Comparison of ENCODE assay signal across 8 cellular contexts in the genomic region with DNA sequence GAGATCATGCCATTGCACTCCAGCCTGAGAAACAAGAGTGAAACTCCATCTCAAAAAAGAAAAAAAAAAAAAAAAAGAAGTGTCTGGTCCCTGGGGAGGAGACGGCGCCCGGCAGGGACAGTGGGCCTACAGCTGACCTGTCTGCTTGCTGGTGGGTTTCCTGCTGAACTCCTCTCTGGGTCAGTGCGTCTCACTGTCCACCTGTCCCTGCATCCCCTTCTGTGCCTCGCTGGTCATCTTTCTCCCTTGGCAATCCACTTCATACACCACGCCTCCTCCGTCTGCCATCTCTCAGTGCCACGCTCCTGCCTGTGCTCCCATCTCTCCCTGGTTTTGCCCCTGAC.
A peak's percentile ranks its signal among the peaks of the same experiment; 100 is the strongest.
DNase-seq lines count a peak whose midpoint lies in the region; ATAC-seq and TF ChIP-seq lines count a peak whose summit lies in the region.

No MANE protein-coding gene starts in this region.

- ATAC-seq in GM18505 (IDR thresholded peaks at IDR 0.05; ENCODE audit: unreplicated experiment) (peak; percentile 1), naive B cell (ENCODE audit: low read depth in 2 of 2) (no peak), HG03159 (IDR thresholded peaks at IDR 0.05; ENCODE audit: unreplicated experiment) (no peak), HG03442 (IDR thresholded peaks at IDR 0.05; ENCODE audit: unreplicated experiment) (no peak)

- dilution Hi-C loops in mammary epithelial cell (cut with HindIII; ENCODE audit: low sequenced_read_pairs), result no loop called here

- in situ Hi-C loops in mammary epithelial cell (cut with MboI; ENCODE audit: low sequenced_read_pairs in 2 of 2), result no loop called here

- peaks cover 13% of the 10 kb centered on the region for H3K79me2 ChIP-seq in mammary epithelial cell (ENCODE audit: insufficient read depth, low read length)

- no peaks in the 10 kb centered on the region for H3K36me3 ChIP-seq in mammary epithelial cell (ENCODE audit: insufficient read depth, low read length)

- peak overlapping the region; percentile 100 for H2AFZ ChIP-seq in mammary epithelial cell (ENCODE audit: low read depth, low read length)

- BruUV-seq in mammary epithelial cell (replicated peaks; lab: Mats Ljungman, UMichigan), result no TSS peak

- 21% methylated on average over 8 of the region's 8 CpGs for WGBS in mammary epithelial cell (ENCODE audit: low coverage, missing lambda C conversion rate)

- CTCF ChIA-PET in mammary epithelial cell (lab: Charles Lee; ENCODE audit: low non-redundant PET), result no interaction called here

- H3K4me2 ChIP-seq in mammary epithelial cell (ENCODE audit: insufficient read depth, low read depth, low read length), result peak overlapping the region; percentile 100

- peaks cover 13 to 30% (median 20%) of the 10 kb centered on the region in 3 donors for H3K4me1 Mint-ChIP-seq in naive B cell

- peaks cover 5% of the 10 kb centered on the region for H3K4me1 ChIP-seq in mammary epithelial cell (ENCODE audit: insufficient read depth, low read length)

- H3K27me3 Mint-ChIP-seq in naive B cell, result peaks cover 0 to 8% (median 0%) of the 10 kb centered on the region in 3 donors

- intact Hi-C loops in mammary epithelial cell (cut with micrococcal nuclease), result loop anchor here (1.0 kb wide), 1 partner anchor 261 kb away; no protein-coding TSS in a partner anchor

- peaks cover 0 to 2% (median 0%) of the 10 kb centered on the region in 7 donors for H3K9me3 Mint-ChIP-seq in naive B cell

- no peak for TF ChIP-seq POLR2A in GM18505 (IDR thresholded peaks at IDR 0.05; ENCODE audit: borderline replicate concordance, extremely low read depth, insufficient read depth, insufficient read length)

- H3K4me3 Mint-ChIP-seq in naive B cell, result peak overlapping the region; percentile 92 to 99 (median 96)

- no peaks in the 10 kb centered on the region for H4K20me1 ChIP-seq in mammary epithelial cell (ENCODE audit: insufficient read depth, low read length)

- H3K9ac ChIP-seq in mammary epithelial cell (ENCODE audit: insufficient read depth, low read length), result peak overlapping the region; percentile 63

- DNase-seq in HL-60 (ENCODE audit: low read depth in 1 of 2, low spot score in 1 of 2) (no peak), mammary epithelial cell (no peak), naive B cell (no peak), cortex of kidney (lab: John Stamatoyannopoulos, UW) (no peak), HPDE6-E6E7 (ENCODE audit: extremely low spot score) (no peak)

- TF ChIP-seq CTCF in HL-60 (IDR thresholded peaks at IDR 0.05; ENCODE audit: insufficient read depth, low read length), result no peak
- TF ChIP-seq CTCF in mammary epithelial cell (conservative IDR thresholded peaks at IDR 0.05 in 1 of 2, IDR thresholded peaks at IDR 0.05 in 1 of 2; ENCODE audit: extremely low read depth in 1 of 2, insufficient read depth in 1 of 2, low read depth in 1 of 2, low read length in 2 of 2), result no peak

- H3K27me3 ChIP-seq in HL-60 (ENCODE audit: insufficient read depth, poor library complexity, severe bottlenecking), result no peaks in the 10 kb centered on the region
- no peaks in the 10 kb centered on the region for H3K27me3 ChIP-seq in mammary epithelial cell (ENCODE audit: insufficient read depth, low read length)

- H3K27ac Mint-ChIP-seq in naive B cell, result peak overlapping the region; percentile 38 to 95 (median 92)

- H3K27ac ChIP-seq in HL-60 (replicated peaks) (peak overlapping the region; percentile 62), mammary epithelial cell (ENCODE audit: insufficient read depth, low read depth, low read length) (peak overlapping the region; percentile 2)

- H3K4me3 ChIP-seq in HL-60 (replicated peaks; ENCODE audit: insufficient read depth, low read length) (peak overlapping the region; percentile 83), mammary epithelial cell (replicated peaks in 1 of 3; ENCODE audit: insufficient read depth in 1 of 3, low read depth in 2 of 3, low read length in 3 of 3) (peak overlapping the region; percentile 79 to 100 (median 95))

- H3K36me3 Mint-ChIP-seq in naive B cell, result no peaks in the 10 kb centered on the region

- H3K9me3 ChIP-seq in mammary epithelial cell (replicated peaks; ENCODE audit: insufficient read depth, low read length), result no peaks in the 10 kb centered on the region
